ENCODE assay signal across 1 cellular context in the genomic region with DNA sequence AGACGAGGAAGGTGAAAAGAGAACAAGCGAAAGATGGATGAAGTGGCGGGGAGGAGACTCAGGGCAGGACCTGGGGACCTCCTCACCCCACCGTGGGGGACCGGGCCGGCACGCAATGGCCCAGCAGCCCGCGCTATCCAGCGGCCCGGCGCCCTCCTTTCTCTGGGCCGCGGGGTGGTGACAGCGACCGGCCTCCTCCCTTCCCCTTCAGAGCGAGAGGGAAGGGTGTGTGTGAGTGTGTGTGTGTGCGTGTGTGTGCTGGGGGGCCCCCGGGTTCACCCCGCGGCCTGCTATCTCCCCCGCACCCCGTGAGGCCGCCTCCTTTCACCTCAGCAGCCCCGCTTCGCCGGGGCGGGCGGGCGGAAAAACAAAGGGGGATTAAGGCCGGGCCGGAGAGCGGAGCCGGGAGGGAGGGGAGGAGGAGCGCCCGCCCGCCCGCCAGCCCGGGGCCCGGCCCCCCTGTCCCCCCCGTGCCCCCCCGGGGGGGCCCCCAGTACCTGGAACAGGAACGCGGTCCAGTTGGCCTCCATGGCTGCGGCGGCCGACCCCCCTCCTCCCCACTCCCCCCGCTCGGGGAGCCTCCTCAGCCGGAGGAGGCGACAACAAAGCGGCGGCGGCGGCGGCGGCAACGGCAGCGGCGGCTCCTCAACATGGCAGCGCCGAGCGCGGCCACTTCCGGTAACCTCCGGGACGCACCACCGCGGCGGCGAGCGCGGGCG.
TF ChIP-seq lines count a peak whose summit lies in the region.

A gene with protein sequence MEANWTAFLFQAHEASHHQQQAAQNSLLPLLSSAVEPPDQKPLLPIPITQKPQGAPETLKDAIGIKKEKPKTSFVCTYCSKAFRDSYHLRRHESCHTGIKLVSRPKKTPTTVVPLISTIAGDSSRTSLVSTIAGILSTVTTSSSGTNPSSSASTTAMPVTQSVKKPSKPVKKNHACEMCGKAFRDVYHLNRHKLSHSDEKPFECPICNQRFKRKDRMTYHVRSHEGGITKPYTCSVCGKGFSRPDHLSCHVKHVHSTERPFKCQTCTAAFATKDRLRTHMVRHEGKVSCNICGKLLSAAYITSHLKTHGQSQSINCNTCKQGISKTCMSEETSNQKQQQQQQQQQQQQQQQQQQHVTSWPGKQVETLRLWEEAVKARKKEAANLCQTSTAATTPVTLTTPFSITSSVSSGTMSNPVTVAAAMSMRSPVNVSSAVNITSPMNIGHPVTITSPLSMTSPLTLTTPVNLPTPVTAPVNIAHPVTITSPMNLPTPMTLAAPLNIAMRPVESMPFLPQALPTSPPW (minus strand): TSS at position 673 of the 719 bp plus-strand sequence. CDS start 143 bp downstream, at position 530.

TF ChIP-seq in GM12878, 131 proteins besides CTCF, POLR2A, EP300 and RAD21 (continued from another document):
- TF ChIP-seq, protein P1, sequence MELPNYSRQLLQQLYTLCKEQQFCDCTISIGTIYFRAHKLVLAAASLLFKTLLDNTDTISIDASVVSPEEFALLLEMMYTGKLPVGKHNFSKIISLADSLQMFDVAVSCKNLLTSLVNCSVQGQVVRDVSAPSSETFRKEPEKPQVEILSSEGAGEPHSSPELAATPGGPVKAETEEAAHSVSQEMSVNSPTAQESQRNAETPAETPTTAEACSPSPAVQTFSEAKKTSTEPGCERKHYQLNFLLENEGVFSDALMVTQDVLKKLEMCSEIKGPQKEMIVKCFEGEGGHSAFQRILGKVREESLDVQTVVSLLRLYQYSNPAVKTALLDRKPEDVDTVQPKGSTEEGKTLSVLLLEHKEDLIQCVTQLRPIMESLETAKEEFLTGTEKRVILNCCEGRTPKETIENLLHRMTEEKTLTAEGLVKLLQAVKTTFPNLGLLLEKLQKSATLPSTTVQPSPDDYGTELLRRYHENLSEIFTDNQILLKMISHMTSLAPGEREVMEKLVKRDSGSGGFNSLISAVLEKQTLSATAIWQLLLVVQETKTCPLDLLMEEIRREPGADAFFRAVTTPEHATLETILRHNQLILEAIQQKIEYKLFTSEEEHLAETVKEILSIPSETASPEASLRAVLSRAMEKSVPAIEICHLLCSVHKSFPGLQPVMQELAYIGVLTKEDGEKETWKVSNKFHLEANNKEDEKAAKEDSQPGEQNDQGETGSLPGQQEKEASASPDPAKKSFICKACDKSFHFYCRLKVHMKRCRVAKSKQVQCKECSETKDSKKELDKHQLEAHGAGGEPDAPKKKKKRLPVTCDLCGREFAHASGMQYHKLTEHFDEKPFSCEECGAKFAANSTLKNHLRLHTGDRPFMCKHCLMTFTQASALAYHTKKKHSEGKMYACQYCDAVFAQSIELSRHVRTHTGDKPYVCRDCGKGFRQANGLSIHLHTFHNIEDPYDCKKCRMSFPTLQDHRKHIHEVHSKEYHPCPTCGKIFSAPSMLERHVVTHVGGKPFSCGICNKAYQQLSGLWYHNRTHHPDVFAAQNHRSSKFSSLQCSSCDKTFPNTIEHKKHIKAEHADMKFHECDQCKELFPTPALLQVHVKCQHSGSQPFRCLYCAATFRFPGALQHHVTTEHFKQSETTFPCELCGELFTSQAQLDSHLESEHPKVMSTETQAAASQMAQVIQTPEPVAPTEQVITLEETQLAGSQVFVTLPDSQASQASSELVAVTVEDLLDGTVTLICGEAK (IDR thresholded peaks at IDR 0.05; ENCODE audit: borderline replicate concordance), result no peak
- TF ChIP-seq POLR2AphosphoS2 (IDR thresholded peaks at IDR 0.05; ENCODE audit: low read depth, low read length), result peak; percentile 35; the same call in 1 of the 2 replicates
- TF ChIP-seq, protein P2, sequence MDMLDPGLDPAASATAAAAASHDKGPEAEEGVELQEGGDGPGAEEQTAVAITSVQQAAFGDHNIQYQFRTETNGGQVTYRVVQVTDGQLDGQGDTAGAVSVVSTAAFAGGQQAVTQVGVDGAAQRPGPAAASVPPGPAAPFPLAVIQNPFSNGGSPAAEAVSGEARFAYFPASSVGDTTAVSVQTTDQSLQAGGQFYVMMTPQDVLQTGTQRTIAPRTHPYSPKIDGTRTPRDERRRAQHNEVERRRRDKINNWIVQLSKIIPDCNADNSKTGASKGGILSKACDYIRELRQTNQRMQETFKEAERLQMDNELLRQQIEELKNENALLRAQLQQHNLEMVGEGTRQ (IDR thresholded peaks at IDR 0.05; ENCODE audit: borderline replicate concordance, low read depth, low read length), result no peak
- no peak for TF ChIP-seq IRF4 (IDR thresholded peaks at IDR 0.05; ENCODE audit: low read depth, low read length)
- TF ChIP-seq MTA3 (IDR thresholded peaks at IDR 0.05; ENCODE audit: borderline replicate concordance, low read length), result no peak
- 0 out of 3 replicates have a peak, but pooled peaks have one; percentile 16 for TF ChIP-seq POU2F2 (IDR thresholded peaks at IDR 0.05; ENCODE audit: borderline replicate concordance, low read depth, low read length)
- no peak for TF ChIP-seq ZNF24 (IDR thresholded peaks at IDR 0.05)
- TF ChIP-seq MYC (IDR thresholded peaks at IDR 0.05; ENCODE audit: insufficient read depth, insufficient read length, insufficient replicate concordance, low read length, severe bottlenecking), result no peak
- no peak for TF ChIP-seq NR2C2 (IDR thresholded peaks at IDR 0.05; ENCODE audit: borderline replicate concordance, control insufficient read depth, insufficient read length, low read depth)
- no peak for TF ChIP-seq EED (IDR thresholded peaks at IDR 0.05; ENCODE audit: low read depth)
